ENCODE assay signal across 14 cellular contexts in the genomic region with DNA sequence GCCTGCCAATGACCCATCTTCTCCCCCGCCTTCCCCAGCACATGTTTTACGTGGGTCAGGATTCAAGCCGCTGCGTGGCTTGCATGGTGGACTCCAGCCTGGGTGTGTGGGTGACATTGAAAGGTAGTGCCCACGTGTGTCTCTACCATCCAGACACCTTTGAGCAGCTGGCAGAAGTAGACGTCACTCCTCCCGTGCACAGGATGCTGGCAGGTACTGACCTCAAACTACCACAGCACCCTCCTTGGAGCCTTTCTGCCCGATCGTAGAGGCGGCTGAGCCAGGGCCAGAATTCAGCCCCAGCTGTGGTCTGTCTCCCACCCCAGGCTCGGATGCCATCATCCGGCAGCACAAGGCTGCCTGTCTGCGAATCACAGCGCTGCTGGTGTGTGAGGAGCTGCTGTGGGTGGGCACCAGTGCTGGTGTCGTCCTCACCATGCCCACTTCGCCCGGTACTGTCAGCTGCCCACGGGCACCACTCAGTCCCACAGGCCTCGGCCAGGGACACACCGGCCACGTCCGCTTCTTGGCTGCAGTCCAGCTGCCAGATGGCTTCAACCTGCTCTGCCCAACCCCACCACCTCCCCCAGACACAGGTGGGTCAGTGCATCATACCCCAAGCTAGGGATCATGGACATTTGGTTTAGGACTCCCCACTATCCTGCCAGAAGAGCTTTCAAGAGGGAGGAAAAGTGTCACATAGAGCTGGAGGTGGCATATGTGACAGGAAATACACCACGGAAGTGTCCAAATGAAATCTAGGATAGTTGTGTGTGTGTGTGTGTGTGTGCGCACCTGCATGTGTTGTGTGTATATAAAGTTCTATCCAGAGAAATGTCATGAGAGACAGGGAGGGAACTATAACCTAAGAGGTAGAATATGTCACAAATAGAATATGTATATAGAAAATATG. TPM values are rescaled to one million over a fixed set of nuclear protein-coding genes. Genes with fewer than 3 reads are reported as not detected.
A peak's percentile ranks its signal among the peaks of the same experiment; 100 is the strongest.
DNase-seq lines count a peak whose midpoint lies in the region; ATAC-seq, FAIRE-seq and TF ChIP-seq lines count a peak whose summit lies in the region.
"Had no signal": no experiment of that assay in that cellular context is flagged by ENCODE, and none has a peak within 500 bp of the region (broad histone marks: within the 10 kb centered on the region; RNA-seq: fewer than 3 reads in every experiment).

No MANE protein-coding gene starts in this region.

- no peaks in the 10 kb centered on the region for H3K36me3 ChIP-seq in OCI-LY1 (ENCODE audit: insufficient read depth, low read length)
- H3K36me3 ChIP-seq in K562 (ENCODE audit: control insufficient read depth, insufficient read depth, low read length): no peaks in the 10 kb centered on the region
- H3K36me3 ChIP-seq in esophagus squamous epithelium: peaks cover 0 to 66% (median 0%) of the 10 kb centered on the region in 3 donors

- TF ChIP-seq POLR2A in K562 (conservative IDR thresholded peaks at IDR 0.05): no peak
- no peak for TF ChIP-seq POLR2A in erythroblast (IDR thresholded peaks at IDR 0.05; ENCODE audit: low read length)
- no peak for TF ChIP-seq POLR2A in esophagus squamous epithelium (IDR thresholded peaks at IDR 0.05)

- H3K9me2 ChIP-seq in OCI-LY1 (ENCODE audit: low read depth, low read length): no peaks in the 10 kb centered on the region

- H3K27ac ChIP-seq in OCI-LY1 (ENCODE audit: low read depth, low read length, poor library complexity, severe bottlenecking) (peak overlapping the region; percentile 55), K562 (ENCODE audit: extremely low read depth, low read depth, low read length) (no peak overlapping the region), esophagus squamous epithelium (no peak overlapping the region)
- H3K27ac ChIP-seq: SK-N-MC had no signal

- WGBS in K562 (ENCODE audit: insufficient coverage, low coverage, missing lambda C conversion rate): 16% methylated on average over 24 of the region's 24 CpGs
- WGBS in esophagus squamous epithelium, 2 donors: 84 to 89% methylated on average over 8 to 16 of the region's 24 CpGs

- H3K9ac ChIP-seq in OCI-LY1 (ENCODE audit: low read length): no peak overlapping the region
- H3K9ac ChIP-seq in K562 (ENCODE audit: insufficient read depth in 1 of 2, low read depth in 2 of 2, low read length in 2 of 2): peak overlapping the region in 1 of 2 experiments; percentile 60; a peak in 1 of 4 replicates

- TF ChIP-seq RAD21 in K562 (CRISPR knock-in tag; conservative IDR thresholded peaks at IDR 0.05 in 1 of 2, IDR thresholded peaks at IDR 0.05 in 1 of 2): no peak

- no TSS peak for BruUV-seq in K562 (replicated peaks; lab: Mats Ljungman, UMichigan)

- TF ChIP-seq CTCF in OCI-LY1 (IDR thresholded peaks at IDR 0.05; ENCODE audit: low read length) (no peak), K562 (IDR thresholded peaks at IDR 0.05 in 2 of 3, conservative IDR thresholded peaks at IDR 0.05 in 1 of 3; ENCODE audit: insufficient read depth in 2 of 3, low read depth in 1 of 3, low read length in 3 of 3) (no peak), esophagus squamous epithelium (IDR thresholded peaks at IDR 0.05) (no peak)

- intact Hi-C loops in K562 (cut with micrococcal nuclease) (no loop called here), esophagus squamous epithelium (cut with DNase I) (no loop called here)

- POLR2A ChIA-PET in K562 (lab: Yijun Ruan, JAX): interaction anchor here (0.5 to 1.4 kb wide), 4 partner anchors 9 to 552 kb away, joined by 3 to 6 read pairs (median 4); no protein-coding TSS in a partner anchor

- no peak overlapping the region for H3K4me3 ChIP-seq in OCI-LY1 (ENCODE audit: low read depth, low read length, poor library complexity, severe bottlenecking)
- H3K4me3 ChIP-seq in K562: no peak overlapping the region
- H3K4me3 ChIP-seq in esophagus squamous epithelium: no peak overlapping the region
- H3K4me3 ChIP-seq: SK-N-MC had no signal

- peaks cover 25% of the 10 kb centered on the region for H3K4me1 Mint-ChIP-seq in activated CD8-positive, alpha-beta memory T cell treated with anti-CD3 and anti-CD28 coated beads, Interleukin-2, amount 10 ng/mL, durations not matched to agents 7 days and 5 days
- peaks cover 46 to 74% of the 10 kb centered on the region in 2 donors for H3K4me1 Mint-ChIP-seq in stimulated activated naive B cell treated with anti-CD40 and anti-IgM and Interleukin-4, amounts not matched to agents 10 μg/mL and 1 μg/mL and 100 μg/mL, for 72 hours

- peaks cover 14% of the 10 kb centered on the region for H3K9me1 ChIP-seq in K562 (ENCODE audit: control insufficient read depth, insufficient read depth, low read length)

- peak overlapping the region; percentile 83 for H3K27ac Mint-ChIP-seq in activated CD8-positive, alpha-beta memory T cell treated with anti-CD3 and anti-CD28 coated beads, Interleukin-2, amount 10 ng/mL, durations not matched to agents 7 days and 5 days
- H3K27ac Mint-ChIP-seq in stimulated activated naive B cell treated with anti-CD40 and anti-IgM and Interleukin-4, amounts not matched to agents 10 μg/mL and 1 μg/mL and 100 μg/mL, for 72 hours: peak overlapping the region; percentile 88

- no peaks in the 10 kb centered on the region for H4K20me1 ChIP-seq in OCI-LY1 (ENCODE audit: insufficient read depth, low read length)
- H4K20me1 ChIP-seq in K562 (replicated peaks; ENCODE audit: control insufficient read depth, insufficient read depth, low read length): peaks cover 9% of the 10 kb centered on the region

- TF ChIP-seq EP300 in K562 (IDR thresholded peaks at IDR 0.05; ENCODE audit: low read length): no peak

- H3F3A ChIP-seq in OCI-LY1 (ENCODE audit: insufficient read depth, low read length): no peaks in the 10 kb centered on the region

- H3K4me3 Mint-ChIP-seq in activated CD8-positive, alpha-beta memory T cell treated with anti-CD3 and anti-CD28 coated beads, Interleukin-2, amount 10 ng/mL, durations not matched to agents 7 days and 5 days: peak overlapping the region; percentile 37
- H3K4me3 Mint-ChIP-seq in stimulated activated naive B cell treated with anti-CD40 and anti-IgM and Interleukin-4, amounts not matched to agents 10 μg/mL and 1 μg/mL and 100 μg/mL, for 72 hours: no peak overlapping the region

- DNase-seq in activated CD8-positive, alpha-beta memory T cell treated with anti-CD3 and anti-CD28 coated beads, Interleukin-2, amount 10 ng/mL, durations not matched to agents 7 days and 5 days: no peak
- DNase-seq in activated CD8-positive, alpha-beta memory T cell treated with anti-CD3 and anti-CD28 coated beads for 24 hours: no peak
- DNase-seq in K562 (ENCODE audit: extremely low read depth in 1 of 4, low spot score in 3 of 4) (no peak), erythroblast (lab: John Stamatoyannopoulos, UW) (no peak), esophagus squamous epithelium (lab: John Stamatoyannopoulos, UW) (no peak)
- DNase-seq in stimulated activated naive B cell treated with anti-CD40 and anti-IgM and Interleukin-4, amounts not matched to agents 10 μg/mL and 1 μg/mL and 100 μg/mL, for 72 hours: no peak
- DNase-seq: Caco-2, GDM1, NCI-H1436, NCI-H446 treated with DMSO at 0.1 percent for 48 hours, OCI-M1 had no signal

- H3K27me3 ChIP-seq in OCI-LY1 (ENCODE audit: insufficient read depth, low read length) (no peaks in the 10 kb centered on the region), K562 (ENCODE audit: control insufficient read depth in 2 of 2, insufficient read depth in 2 of 2, low read length in 2 of 2) (peaks cover 25 to 78% of the 10 kb centered on the region in 2 experiments; a peak in 4 of 5 replicates), esophagus squamous epithelium (no peaks in the 10 kb centered on the region)

- H3K27me3 Mint-ChIP-seq in activated CD8-positive, alpha-beta memory T cell treated with anti-CD3 and anti-CD28 coated beads, Interleukin-2, amount 10 ng/mL, durations not matched to agents 7 days and 5 days: no peaks in the 10 kb centered on the region
- no peaks in the 10 kb centered on the region for H3K27me3 Mint-ChIP-seq in stimulated activated naive B cell treated with anti-CD40 and anti-IgM and Interleukin-4, amounts not matched to agents 10 μg/mL and 1 μg/mL and 100 μg/mL, for 72 hours

- no peaks in the 10 kb centered on the region for H3K79me2 ChIP-seq in OCI-LY1 (ENCODE audit: insufficient read depth, low read length)
- H3K79me2 ChIP-seq in K562 (ENCODE audit: control insufficient read depth, insufficient read depth, low read length): no peaks in the 10 kb centered on the region

- peaks cover 16% of the 10 kb centered on the region for H3K4me1 ChIP-seq in OCI-LY1 (ENCODE audit: insufficient read depth, low read length, severe bottlenecking)
- peaks cover 0 to 27% of the 10 kb centered on the region in 2 experiments; a peak in 2 of 5 replicates for H3K4me1 ChIP-seq in K562 (replicated peaks in 1 of 2; ENCODE audit: control insufficient read depth in 2 of 2, insufficient read depth in 2 of 2, low read length in 2 of 2)
- peaks cover 0 to 10% (median 0%) of the 10 kb centered on the region in 3 donors for H3K4me1 ChIP-seq in esophagus squamous epithelium
- H3K4me1 ChIP-seq: Caco-2 had no signal

- ATAC-seq in activated CD8-positive, alpha-beta memory T cell treated with anti-CD3 and anti-CD28 coated beads, Interleukin-2, amount 10 ng/mL, durations not matched to agents 7 days and 5 days: peak; percentile 8
- ATAC-seq in K562 (no peak), GM18502 (IDR thresholded peaks at IDR 0.05; ENCODE audit: poor library complexity, unreplicated experiment) (no peak)
- no peak for ATAC-seq in stimulated activated naive B cell treated with anti-CD40 and anti-IgM and Interleukin-4, amounts not matched to agents 10 μg/mL and 1 μg/mL and 100 μg/mL, for 72 hours (replicated peaks)

- in situ Hi-C loops in K562 (cut with MboI): no loop called here

- H3K4me2 ChIP-seq in OCI-LY1 (ENCODE audit: low read length) (0 out of 2 replicates have a peak overlapping the region, but pooled peaks have one; percentile 26), K562 (ENCODE audit: insufficient read depth, low read length) (no peak overlapping the region)

- no peak for FAIRE-seq in K562 (lab: Jason Lieb, UNC)

- H3K9me3 ChIP-seq in OCI-LY1 (ENCODE audit: low read length) (no peaks in the 10 kb centered on the region), K562 (replicated peaks; ENCODE audit: control insufficient read depth, insufficient read depth, low read depth, low read length) (no peaks in the 10 kb centered on the region), esophagus squamous epithelium (no peaks in the 10 kb centered on the region)
- H3K9me3 ChIP-seq: Caco-2 had no signal

- H3K9me3 Mint-ChIP-seq in activated CD8-positive, alpha-beta memory T cell treated with anti-CD3 and anti-CD28 coated beads, Interleukin-2, amount 10 ng/mL, durations not matched to agents 7 days and 5 days (ENCODE audit: low read depth): no peaks in the 10 kb centered on the region
- H3K9me3 Mint-ChIP-seq in stimulated activated naive B cell treated with anti-CD40 and anti-IgM and Interleukin-4, amounts not matched to agents 10 μg/mL and 1 μg/mL and 100 μg/mL, for 72 hours: no peaks in the 10 kb centered on the region

- H3K36me3 Mint-ChIP-seq in activated CD8-positive, alpha-beta memory T cell treated with anti-CD3 and anti-CD28 coated beads, Interleukin-2, amount 10 ng/mL, durations not matched to agents 7 days and 5 days: no peaks in the 10 kb centered on the region
- peaks cover 47 to 64% of the 10 kb centered on the region in 2 donors for H3K36me3 Mint-ChIP-seq in stimulated activated naive B cell treated with anti-CD40 and anti-IgM and Interleukin-4, amounts not matched to agents 10 μg/mL and 1 μg/mL and 100 μg/mL, for 72 hours

- CTCF ChIA-PET in activated CD8-positive, alpha-beta memory T cell treated with anti-CD3 and anti-CD28 coated beads, Interleukin-2, amount 10 ng/mL, durations not matched to agents 7 days and 5 days (lab: Charles Lee): interaction anchor here (1.0 to 3.8 kb wide), 11 partner anchors 10 to 296 kb away, joined by 3 to 22 read pairs (median 4); a partner anchor contains a TSS
- CTCF ChIA-PET in K562 (lab: Yijun Ruan, JAX; ENCODE audit: low intra/inter-chr PET ratio): no interaction called here

- H2AFZ ChIP-seq in OCI-LY1 (ENCODE audit: low read length) (peak overlapping the region; percentile 15; the same call in 1 of the 2 replicates), K562 (ENCODE audit: low read depth, low read length) (no peak overlapping the region)

RNA-seq across cellular contexts. Expression of a gene that starts 10.6 kb away (rescaled TPM):
- total RNA-seq in activated CD8-positive, alpha-beta memory T cell treated with anti-CD3 and anti-CD28 coated beads, Interleukin-2, amount 10 ng/mL, durations not matched to agents 7 days and 5 days: 10 to 100 TPM; 31.2 to 39.6 TPM
- 24.0 and 79.7 TPM in 2 replicates for total RNA-seq in K562 (2011; cell fraction: chromatin; rRNA removed; ENCODE audit: low replicate concordance)
- 52.2 and 56.9 TPM in 2 replicates for total RNA-seq in K562 (2011; cell fraction: nucleolus; rRNA removed)
- total RNA-seq in K562 (2011; cell fraction: nucleoplasm; rRNA removed): 38.4 and 46.9 TPM in 2 replicates
- total RNA-seq in K562 (2014; rRNA removed) (11.2 and 13.3 TPM in 2 replicates), K562 (2014; rRNA removed; fragmentation: Illumina TruSeq; extraction: Trizol) (3.1 and 3.8 TPM in 2 replicates), K562 (2015; rRNA removed; fragmentation: Illumina TruSeq; extraction: Trizol) (9.6 and 9.8 TPM in 2 replicates), K562 (2021) (18.4 and 20.2 TPM in 2 replicates), esophagus squamous epithelium (1 to 10 TPM; 3.7 to 8.8 (median 5.3) TPM)
- polyA plus RNA-seq in K562 (2011; rRNA removed) (7.4 and 11.8 TPM in 2 replicates), K562 (2014; fragmentation: Illumina TruSeq; extraction: Trizol) (6.0 and 8.6 TPM in 2 replicates), K562 (2014; fragmentation: Nextera tagmentation; extraction: Ambion mirVana) (1 to 10 TPM; 1.1 to 1.2 TPM), K562 (2014; rRNA removed) (14.4 and 14.9 TPM in 2 replicates)
- polyA plus RNA-seq in K562 (2011; cell fraction: cytosol; rRNA removed): 11.0 and 16.5 TPM in 2 replicates
- 55.1 and 73.5 TPM in 2 replicates for polyA plus RNA-seq in K562 (2011; cell fraction: nucleus; rRNA removed)
- 8.7 and 14.0 TPM in 2 replicates for polyA plus RNA-seq in K562 (2012)
- polyA minus RNA-seq in K562 (2011; rRNA and poly(A)+ RNA removed): 4.7 and 6.0 TPM in 2 replicates
- 7.3 and 8.5 TPM in 2 replicates for polyA minus RNA-seq in K562 (2011; cell fraction: cytosol; rRNA and poly(A)+ RNA removed)
- 18.2 and 20.5 TPM in 2 replicates for polyA minus RNA-seq in K562 (2011; cell fraction: nucleus; rRNA and poly(A)+ RNA removed)

RNA-seq across cellular contexts. Expression of a gene that starts 57.5 kb away (rescaled TPM):
- total RNA-seq in activated CD8-positive, alpha-beta memory T cell treated with anti-CD3 and anti-CD28 coated beads, Interleukin-2, amount 10 ng/mL, durations not matched to agents 7 days and 5 days: not detected
- total RNA-seq in K562 (2011; cell fraction: chromatin; rRNA removed; ENCODE audit: low replicate concordance): 0.55 and 6.0 TPM in 2 replicates
- 2.4 and 4.8 TPM in 2 replicates for total RNA-seq in K562 (2011; cell fraction: nucleolus; rRNA removed)
- 1.3 and 1.6 TPM in 2 replicates for total RNA-seq in K562 (2011; cell fraction: nucleoplasm; rRNA removed)
- total RNA-seq in K562 (2014; rRNA removed): 0.09 and 0.20 TPM in 2 replicates
- total RNA-seq in K562 (2014; rRNA removed; fragmentation: Illumina TruSeq; extraction: Trizol): 0.03 and 0.07 TPM in 2 replicates
- total RNA-seq in K562 (2015; rRNA removed; fragmentation: Illumina TruSeq; extraction: Trizol): 0.04 and 0.23 TPM in 2 replicates
- total RNA-seq in K562 (2021): 0.29 and 0.53 TPM in 2 replicates
- polyA plus RNA-seq in K562 (2011; rRNA removed): 0.68 and 1.2 TPM in 2 replicates
- polyA plus RNA-seq in K562 (2011; cell fraction: cytosol; rRNA removed): 0.96 and 2.9 TPM in 2 replicates
- polyA plus RNA-seq in K562 (2011; cell fraction: nucleus; rRNA removed): 5.2 and 8.3 TPM in 2 replicates
- 0.25 and 0.31 TPM in 2 replicates for polyA plus RNA-seq in K562 (2012)
- 0.10 and 0.17 TPM in 2 replicates for polyA plus RNA-seq in K562 (2014; fragmentation: Illumina TruSeq; extraction: Trizol)
- not detected for polyA plus RNA-seq in K562 (2014; fragmentation: Nextera tagmentation; extraction: Ambion mirVana)
- polyA plus RNA-seq in K562 (2014; rRNA removed): 0.09 and 0.17 TPM in 2 replicates
- 1.3 and 1.4 TPM in 2 replicates for polyA minus RNA-seq in K562 (2011; rRNA and poly(A)+ RNA removed)
- 0.57 and 1.4 TPM in 2 replicates for polyA minus RNA-seq in K562 (2011; cell fraction: cytosol; rRNA and poly(A)+ RNA removed)
- 3.7 and 4.0 TPM in 2 replicates for polyA minus RNA-seq in K562 (2011; cell fraction: nucleus; rRNA and poly(A)+ RNA removed)
- 10 to 100 TPM in 1 of 4 donors, 1 to 10 TPM in 3; 3.2 to 23.1 (median 5.4) TPM for total RNA-seq in esophagus squamous epithelium
